Comparison of ENCODE assay signal across 32 cellular contexts in genomic region chr15:78837543-78837942, GRCh38.
"Had no signal": no experiment of that assay in that cellular context is flagged by ENCODE, and none has a peak within 500 bp of the region (broad histone marks: within the 10 kb centered on the region; RNA-seq: fewer than 3 reads in every experiment).

No MANE protein-coding gene starts in this region.

- H3K9me3 Mint-ChIP-seq: activated CD4-positive, alpha-beta memory T cell treated with anti-CD3 and anti-CD28 coated beads for 36 hours; activated CD4-positive, alpha-beta T cell treated with anti-CD3 and anti-CD28 coated beads, Interleukin-2, amount 10 ng/mL, durations not matched to agents 24 days and 14 days; activated naive CD4-positive, alpha-beta T cell treated with anti-CD3 and anti-CD28 coated beads, Interleukin-2, amount 10 ng/mL, durations not matched to agents 7 days and 5 days; activated naive CD8-positive, alpha-beta T cell treated with anti-CD3 and anti-CD28 coated beads, Interleukin-2, amount 10 ng/mL, durations not matched to agents 7 days and 5 days; effector memory CD8-positive, alpha-beta T cell; naive B cell; nephron progenitor cell; stimulated activated naive B cell treated with anti-CD40 and anti-IgM and Interleukin-4, amounts not matched to agents 10 μg/mL and 1 μg/mL and 100 μg/mL, for 72 hours; T-helper 1 cell treated with Interleukin-12 subunit alpha and Interleukin-12 subunit beta and Interleukin-4 antibody, amounts not matched to agents 30 μg/mL and 1 μg/mL, for 36 hours had no signal

- DNase-seq: activated CD4-positive, alpha-beta memory T cell treated with anti-CD3 and anti-CD28 coated beads for 36 hours; activated CD4-positive, alpha-beta T cell treated with anti-CD3 and anti-CD28 coated beads, Interleukin-2, amount 10 ng/mL, durations not matched to agents 24 days and 14 days; activated CD4-positive, CD25-positive, alpha-beta regulatory T cell treated with anti-CD3 and anti-CD28 coated beads, Interleukin-2, amount 50 U/mL, for 72 hours; activated CD8-positive, alpha-beta memory T cell treated with anti-CD3 and anti-CD28 coated beads, Interleukin-2, amount 50 U/mL, for 4 hours; activated gamma-delta T cell; activated naive CD4-positive, alpha-beta T cell treated with anti-CD3 and anti-CD28 coated beads, Interleukin-2, amount 10 ng/mL, durations not matched to agents 7 days and 5 days; activated naive CD8-positive, alpha-beta T cell treated with anti-CD3 and anti-CD28 coated beads, Interleukin-2, amount 10 ng/mL, durations not matched to agents 7 days and 5 days; activated T-cell treated with anti-CD3 and anti-CD28 coated beads, Interleukin-2, amount 50 U/mL, for 1 hour; effector memory CD8-positive, alpha-beta T cell; heart right ventricle; islet precursor cell; left cardiac atrium; left ventricle myocardium superior; naive B cell; nephron progenitor cell; nucleus accumbens; stimulated activated CD4-positive, alpha-beta T cell treated with anti-CD3 and anti-CD28 coated beads, Interleukin-15, amount 100 ng/mL, for 24 hours; stimulated activated CD4-positive, alpha-beta T cell treated with anti-CD3 and anti-CD28 coated beads, Interleukin-2, amount 100 ng/mL, for 24 hours; stimulated activated naive B cell treated with anti-CD40 and anti-IgM and Interleukin-4, amounts not matched to agents 10 μg/mL and 1 μg/mL and 100 μg/mL, for 72 hours; stomach; T-helper 9 cell; tibial artery had no signal

- H3K4me1 ChIP-seq: parathyroid adenoma had no signal

- H3K27ac ChIP-seq: ascending aorta, coronary artery, gastroesophageal sphincter, heart right ventricle, parathyroid adenoma, right atrium auricular region, stomach, tibial artery, VCaP had no signal

- H3K36me3 ChIP-seq: ascending aorta, gastroesophageal sphincter, heart right ventricle, right atrium auricular region, stomach, tibial artery had no signal

- H3K27me3 ChIP-seq: ascending aorta, gastroesophageal sphincter, heart right ventricle, right atrium auricular region, stomach, tibial artery had no signal

- H2AFZ ChIP-seq: parathyroid adenoma had no signal

- FAIRE-seq: endothelial cell of umbilical vein, TTC549 had no signal

- H3K9ac ChIP-seq: parathyroid adenoma had no signal

- H3K36me3 Mint-ChIP-seq: activated CD4-positive, alpha-beta memory T cell treated with anti-CD3 and anti-CD28 coated beads for 36 hours; activated naive CD4-positive, alpha-beta T cell treated with anti-CD3 and anti-CD28 coated beads, Interleukin-2, amount 10 ng/mL, durations not matched to agents 7 days and 5 days; activated naive CD8-positive, alpha-beta T cell treated with anti-CD3 and anti-CD28 coated beads, Interleukin-2, amount 10 ng/mL, durations not matched to agents 7 days and 5 days; brain; naive B cell; stimulated activated naive B cell treated with anti-CD40 and anti-IgM and Interleukin-4, amounts not matched to agents 10 μg/mL and 1 μg/mL and 100 μg/mL, for 72 hours had no signal

- H3K27me3 Mint-ChIP-seq: brain had no signal

- H3K4me3 ChIP-seq: ascending aorta, coronary artery, gastroesophageal sphincter, heart right ventricle, right atrium auricular region, stomach, tibial artery had no signal

- H3K79me2 ChIP-seq: parathyroid adenoma had no signal

- H3K9me3 ChIP-seq: ascending aorta, gastroesophageal sphincter, heart right ventricle, right atrium auricular region, stomach, tibial artery had no signal

- H3K4me1 Mint-ChIP-seq: activated naive CD4-positive, alpha-beta T cell treated with anti-CD3 and anti-CD28 coated beads, Interleukin-2, amount 10 ng/mL, durations not matched to agents 7 days and 5 days; activated naive CD8-positive, alpha-beta T cell treated with anti-CD3 and anti-CD28 coated beads, Interleukin-2, amount 10 ng/mL, durations not matched to agents 7 days and 5 days; naive B cell; nephron progenitor cell had no signal

- H3K4me3 Mint-ChIP-seq: activated CD4-positive, alpha-beta memory T cell treated with anti-CD3 and anti-CD28 coated beads for 36 hours; activated CD4-positive, alpha-beta T cell treated with anti-CD3 and anti-CD28 coated beads, Interleukin-2, amount 10 ng/mL, durations not matched to agents 24 days and 14 days; activated naive CD4-positive, alpha-beta T cell treated with anti-CD3 and anti-CD28 coated beads, Interleukin-2, amount 10 ng/mL, durations not matched to agents 7 days and 5 days; activated naive CD8-positive, alpha-beta T cell treated with anti-CD3 and anti-CD28 coated beads, Interleukin-2, amount 10 ng/mL, durations not matched to agents 7 days and 5 days; brain; effector memory CD8-positive, alpha-beta T cell; nephron progenitor cell; stimulated activated naive B cell treated with anti-CD40 and anti-IgM and Interleukin-4, amounts not matched to agents 10 μg/mL and 1 μg/mL and 100 μg/mL, for 72 hours; T-helper 1 cell treated with Interleukin-12 subunit alpha and Interleukin-12 subunit beta and Interleukin-4 antibody, amounts not matched to agents 30 μg/mL and 1 μg/mL, for 36 hours had no signal

- H3K27ac Mint-ChIP-seq: activated CD4-positive, alpha-beta memory T cell treated with anti-CD3 and anti-CD28 coated beads for 36 hours; activated CD4-positive, alpha-beta T cell treated with anti-CD3 and anti-CD28 coated beads, Interleukin-2, amount 10 ng/mL, durations not matched to agents 24 days and 14 days; activated naive CD4-positive, alpha-beta T cell treated with anti-CD3 and anti-CD28 coated beads, Interleukin-2, amount 10 ng/mL, durations not matched to agents 7 days and 5 days; activated naive CD8-positive, alpha-beta T cell treated with anti-CD3 and anti-CD28 coated beads, Interleukin-2, amount 10 ng/mL, durations not matched to agents 7 days and 5 days; brain; nephron progenitor cell; stimulated activated naive B cell treated with anti-CD40 and anti-IgM and Interleukin-4, amounts not matched to agents 10 μg/mL and 1 μg/mL and 100 μg/mL, for 72 hours; T-helper 1 cell treated with Interleukin-12 subunit alpha and Interleukin-12 subunit beta and Interleukin-4 antibody, amounts not matched to agents 30 μg/mL and 1 μg/mL, for 36 hours had no signal
